Comparison of ENCODE assay signal across 1 cellular context in the genomic region with DNA sequence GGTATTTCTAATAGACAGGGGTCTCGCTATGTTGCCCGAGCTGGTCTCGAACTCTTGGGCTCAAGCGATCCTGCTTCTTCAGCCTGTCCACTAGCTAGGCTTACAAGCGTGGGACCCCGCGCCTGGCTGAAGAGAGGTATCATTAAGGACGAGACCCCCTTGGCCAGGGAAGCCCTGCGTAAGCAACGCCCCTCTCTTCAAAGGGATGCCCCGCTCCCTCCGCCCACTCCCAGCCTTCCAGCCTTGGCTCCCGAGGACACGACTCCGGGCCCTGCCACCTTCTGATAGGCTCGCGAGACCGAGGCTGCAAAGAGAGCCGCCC.
TF ChIP-seq lines count a peak whose summit lies in the region.

No MANE protein-coding gene starts in this region.

TF ChIP-seq in endothelial cell of umbilical vein, 7 proteins besides CTCF, POLR2A, EP300 and RAD21 (continued from another document):
- no peak for TF ChIP-seq MYC (IDR thresholded peaks at IDR 0.05; ENCODE audit: low read depth, low read length)
- TF ChIP-seq JUN (IDR thresholded peaks at IDR 0.05; ENCODE audit: borderline replicate concordance, insufficient read depth, insufficient read length, low read depth) = no peak
- no peak for TF ChIP-seq POLR2AphosphoS5 (IDR thresholded peaks at IDR 0.05; ENCODE audit: insufficient read depth, low read depth, low read length)
- TF ChIP-seq GATA2 (IDR thresholded peaks at IDR 0.05; ENCODE audit: insufficient read depth, insufficient read length, low read depth, low read length) = no peak
- no peak for TF ChIP-seq EZH2 (IDR thresholded peaks at IDR 0.05; ENCODE audit: borderline replicate concordance, low read depth, low read length, severe bottlenecking)
TF ChIP-seq in endothelial cell of umbilical vein: peak in this region for 0.
